ENCODE assay signal across 12 cellular contexts in the genomic region with DNA sequence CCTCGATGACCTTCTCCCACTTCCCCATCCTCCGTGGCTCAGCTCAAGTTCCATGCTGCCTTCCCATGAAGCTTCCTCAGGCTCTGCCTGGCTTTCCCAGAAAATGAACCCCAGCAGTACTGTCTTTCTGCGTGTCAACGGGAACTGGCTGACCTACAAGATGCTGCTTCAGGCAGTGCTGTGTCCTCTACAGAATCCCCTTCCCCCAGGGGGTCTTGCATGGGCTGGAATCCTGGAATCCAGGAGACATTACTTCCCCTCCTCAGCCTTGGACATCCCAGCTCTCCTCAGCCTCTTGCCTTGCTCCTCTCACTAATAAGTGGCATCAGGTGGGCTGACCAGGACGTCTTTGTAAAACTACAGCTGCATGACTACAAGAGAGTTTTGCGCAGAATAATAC. TPM values are rescaled to one million over a fixed set of nuclear protein-coding genes. Genes with fewer than 3 reads are reported as not detected.
DNase-seq lines count a peak whose midpoint lies in the region; ATAC-seq and TF ChIP-seq lines count a peak whose summit lies in the region.
"Had no signal": no experiment of that assay in that cellular context is flagged by ENCODE, and none has a peak within 500 bp of the region (broad histone marks: within the 10 kb centered on the region; RNA-seq: fewer than 3 reads in every experiment).

No MANE protein-coding gene starts in this region.

- H3K4me3 ChIP-seq in BLaER1: no peak overlapping the region
- H3K4me3 ChIP-seq: PC-9 had no signal

- H3K9me3 ChIP-seq in BLaER1: peaks cover 5% of the 10 kb centered on the region; the same call in 1 of the 2 replicates

- peaks cover 50 to 79% (median 76%) of the 10 kb centered on the region in 3 donors for H3K4me1 Mint-ChIP-seq in IgD-negative memory B cell
- peaks cover 69% of the 10 kb centered on the region for H3K4me1 Mint-ChIP-seq in chondrocyte (ENCODE audit: low read depth)
- H3K4me1 Mint-ChIP-seq in nephron: peaks cover 56% of the 10 kb centered on the region

- TF ChIP-seq CTCF in chondrocyte (IDR thresholded peaks at IDR 0.05) (no peak), nephron (IDR thresholded peaks at IDR 0.05; ENCODE audit: unreplicated experiment in 3 of 3) (no peak)

- peaks cover 60% of the 10 kb centered on the region for H3K36me3 ChIP-seq in BLaER1

- H3K27me3 Mint-ChIP-seq in IgD-negative memory B cell (no peaks in the 10 kb centered on the region), chondrocyte (ENCODE audit: low read depth) (no peaks in the 10 kb centered on the region), nephron (ENCODE audit: low read depth) (no peaks in the 10 kb centered on the region)

- H3K27ac Mint-ChIP-seq in IgD-negative memory B cell: peak overlapping the region; percentile 23 to 91 (median 88)
- H3K27ac Mint-ChIP-seq in chondrocyte (ENCODE audit: unreplicated experiment): peak overlapping the region; percentile 39
- H3K27ac Mint-ChIP-seq in nephron: peak overlapping the region; percentile 16 to 80 (median 70)

- H3K9ac ChIP-seq in BLaER1: peak overlapping the region; percentile 24; the same call in 1 of the 2 replicates

- peak overlapping the region; percentile 72 for H3K4me2 ChIP-seq in BLaER1
- H3K4me2 ChIP-seq: PC-9 had no signal

- H3K27me3 ChIP-seq in BLaER1: no peaks in the 10 kb centered on the region

- H3K4me1 ChIP-seq in BLaER1: peaks cover 83% of the 10 kb centered on the region

- H3K9me3 Mint-ChIP-seq in IgD-negative memory B cell (no peaks in the 10 kb centered on the region), chondrocyte (ENCODE audit: low read depth) (no peaks in the 10 kb centered on the region), nephron (no peaks in the 10 kb centered on the region)

- H3K36me3 Mint-ChIP-seq in IgD-negative memory B cell (peaks cover 9% of the 10 kb centered on the region), chondrocyte (ENCODE audit: low read depth) (peaks cover 2% of the 10 kb centered on the region), nephron (ENCODE audit: low read depth) (peaks cover 12% of the 10 kb centered on the region)

- DNase-seq in chondrocyte (ENCODE audit: low spot score) (no peak), cerebellum (ENCODE audit: low spot score) (no peak), SHP77 (lab: John Stamatoyannopoulos, UW) (no peak), NOMO-1 (lab: John Stamatoyannopoulos, UW; ENCODE audit: unreplicated experiment in 2 of 2) (no peak)
- DNase-seq: HCEC 1CT; NCI-H1417; PC-9; stimulated activated CD4-positive, alpha-beta T cell treated with anti-CD3 and anti-CD28 coated beads, Interleukin-12 subunit alpha, Interleukin-12 subunit beta, amount 100 ng/mL, for 4 hours had no signal

- peak overlapping the region; percentile 22 to 94 (median 88) for H3K4me3 Mint-ChIP-seq in IgD-negative memory B cell
- H3K4me3 Mint-ChIP-seq in chondrocyte (ENCODE audit: unreplicated experiment): no peak overlapping the region
- no peak overlapping the region for H3K4me3 Mint-ChIP-seq in nephron

- H3K27ac ChIP-seq in BLaER1: no peak overlapping the region
- H3K27ac ChIP-seq: PC-9 had no signal

- no peak for ATAC-seq in GM19455 (IDR thresholded peaks at IDR 0.05; ENCODE audit: unreplicated experiment)

- peaks cover 100% of the 10 kb centered on the region for H4K20me1 ChIP-seq in BLaER1

RNA-seq across cellular contexts. Expression of gene CCDC12, which starts 5.4 kb away (rescaled TPM):
- polyA plus RNA-seq in IgD-negative memory B cell: 151 TPM
- 21.8 to 23.3 TPM (median 22.3 TPM) in 3 replicates for total RNA-seq in chondrocyte
- total RNA-seq in cerebellum: 23.0 TPM

RNA-seq across cellular contexts. Expression of gene NBEAL2, which starts 8.3 kb away (rescaled TPM):
- polyA plus RNA-seq in IgD-negative memory B cell: 6.7 TPM
- total RNA-seq in chondrocyte (15.9 to 18.1 TPM (median 16.5 TPM) in 3 replicates), cerebellum (8.2 TPM)

Comparison
In these comparisons a context has a peak if more than half of its experiments do, and no peak if none do; other contexts are left out.
1. H3K4me3 Mint-ChIP-seq: peak in IgD-negative memory B cell (4 of 4); none in chondrocyte (single experiment) and nephron (0 of 3).
2. Peak in every context shown above with its lines, with median percentiles within 50 percentile points of each other: H3K27ac Mint-ChIP-seq.